ENCODE assay signal across 26 cellular contexts in genomic region chr7:27419581-27420177, GRCh38.
DNase-seq lines count a peak whose midpoint lies in the region; ATAC-seq and TF ChIP-seq lines count a peak whose summit lies in the region.
"Had no signal": no experiment of that assay in that cellular context is flagged by ENCODE, and none has a peak within 500 bp of the region (broad histone marks: within the 10 kb centered on the region; RNA-seq: fewer than 3 reads in every experiment).

No MANE protein-coding gene starts in this region.

- peak overlapping the region; percentile 88 for H3K27ac Mint-ChIP-seq in progenitor cell of endocrine pancreas
- H3K27ac Mint-ChIP-seq: activated T-cell treated with anti-CD3 and anti-CD28 coated beads, Interleukin-2, amount 50 U/mL, for 72 hours; B cell; CD8-positive, alpha-beta T cell; natural killer cell had no signal

- TF ChIP-seq CTCF in body of pancreas (IDR thresholded peaks at IDR 0.05) (no peak), progenitor cell of endocrine pancreas (IDR thresholded peaks at IDR 0.05; ENCODE audit: unreplicated experiment) (no peak)

- H3K4me1 ChIP-seq in body of pancreas: peaks cover 7% of the 10 kb centered on the region

- no peaks in the 10 kb centered on the region for H3K36me3 ChIP-seq in body of pancreas (replicated peaks in 1 of 2; ENCODE audit: insufficient read depth in 1 of 2, low read depth in 2 of 2)
- H3K36me3 ChIP-seq: Peyer's patch had no signal

- peak; percentile 18 for DNase-seq in ELR (ENCODE audit: low read depth)
- peak in 1 of 4 donors; percentile 40 for DNase-seq in body of pancreas
- DNase-seq in kidney tubule cell (ENCODE audit: low spot score): peak; percentile 29
- no peak for DNase-seq in progenitor cell of endocrine pancreas (ENCODE audit: low spot score, unreplicated experiment)
- no peak for DNase-seq in cerebellar nuclear complex (lab: John Stamatoyannopoulos, UW)
- no peak for DNase-seq in nucleus accumbens (lab: John Stamatoyannopoulos, UW)
- DNase-seq: activated CD4-positive, alpha-beta T cell treated with anti-CD3 and anti-CD28 coated beads, Interleukin-2, amount 50 U/mL, for 48 hours; activated naive CD4-positive, alpha-beta T cell treated with Interleukin-2 at 50 U/mL for 16 hours; activated T-cell treated with anti-CD3 and anti-CD28 coated beads, Interleukin-2, amount 50 U/mL, for 72 hours; CD8-positive, alpha-beta T cell; dorsolateral prefrontal cortex; natural killer cell; NCI-H1436; NCI-H2081 treated with DMSO at 0.1 percent for 48 hours; NCI-H2227 treated with DMSO at 0.1 percent for 48 hours; NCI-H526 treated with DMSO at 0.1 percent for 48 hours; Peyer's patch; SHP77; stimulated activated naive CD4-positive, alpha-beta T cell treated with Interleukin-2 at 50 U/mL for 16 hours; T-helper 2 cell had no signal

- H3K36me3 Mint-ChIP-seq in progenitor cell of endocrine pancreas (ENCODE audit: insufficient read depth): no peaks in the 10 kb centered on the region
- H3K36me3 Mint-ChIP-seq: CD8-positive, alpha-beta T cell; natural killer cell had no signal

- H3K27me3 ChIP-seq in body of pancreas: no peaks in the 10 kb centered on the region
- H3K27me3 ChIP-seq: Peyer's patch had no signal

- no peak overlapping the region for H3K4me3 ChIP-seq in body of pancreas
- H3K4me3 ChIP-seq: dorsolateral prefrontal cortex, GM12878, smooth muscle cell had no signal

- H3K27me3 Mint-ChIP-seq in progenitor cell of endocrine pancreas: no peaks in the 10 kb centered on the region

- H3K4me3 Mint-ChIP-seq in progenitor cell of endocrine pancreas (ENCODE audit: low read depth): peak overlapping the region; percentile 4
- H3K4me3 Mint-ChIP-seq: activated T-cell treated with anti-CD3 and anti-CD28 coated beads, Interleukin-2, amount 50 U/mL, for 72 hours; B cell; CD8-positive, alpha-beta T cell; natural killer cell had no signal

- TF ChIP-seq POLR2A in body of pancreas (IDR thresholded peaks at IDR 0.05): no peak
- no peak for TF ChIP-seq POLR2A in GM18505 (IDR thresholded peaks at IDR 0.05; ENCODE audit: borderline replicate concordance, extremely low read depth, insufficient read depth, insufficient read length)

- no peaks in the 10 kb centered on the region for H3K9me3 Mint-ChIP-seq in progenitor cell of endocrine pancreas (ENCODE audit: low read depth)
- H3K9me3 Mint-ChIP-seq: activated T-cell treated with anti-CD3 and anti-CD28 coated beads, Interleukin-2, amount 50 U/mL, for 72 hours; CD8-positive, alpha-beta T cell; natural killer cell had no signal

- peak overlapping the region in 2 of 4 donors; percentile 20 to 72 for H3K27ac ChIP-seq in body of pancreas
- H3K27ac ChIP-seq: dorsolateral prefrontal cortex, Peyer's patch had no signal

- no peaks in the 10 kb centered on the region for H3K9me3 ChIP-seq in body of pancreas
- H3K9me3 ChIP-seq: Peyer's patch had no signal

- WGBS in body of pancreas, 2 donors: 20 to 21% methylated on average over 2 of the region's 2 CpGs

- H3K4me1 Mint-ChIP-seq in progenitor cell of endocrine pancreas (ENCODE audit: low read depth): peaks cover 23% of the 10 kb centered on the region
- H3K4me1 Mint-ChIP-seq: natural killer cell had no signal

- intact Hi-C loops in body of pancreas (cut with DNase I): no loop called here

- ATAC-seq in body of pancreas (peak; percentile 69), GM18505 (IDR thresholded peaks at IDR 0.05; ENCODE audit: unreplicated experiment) (no peak), HG02884 (IDR thresholded peaks at IDR 0.05; ENCODE audit: unreplicated experiment) (no peak)
- ATAC-seq: activated CD4-positive, CD25-positive, alpha-beta regulatory T cell treated with anti-CD3 and anti-CD28 coated beads, Interleukin-2, amount 50 U/mL, for 24 hours; activated T-cell treated with anti-CD3 and anti-CD28 coated beads, Interleukin-2, amount 50 U/mL, for 72 hours; CD8-positive, alpha-beta T cell; GM12878; natural killer cell had no signal

Comparison
In these comparisons a context has a peak if more than half of its experiments do, and no peak if none do; other contexts are left out.
1. DNase-seq: peak in ELR (single experiment) and kidney tubule cell (single experiment); none in progenitor cell of endocrine pancreas (single experiment), cerebellar nuclear complex (0 of 2) and nucleus accumbens (0 of 56).